Comparison of ENCODE assay signal across 10 cellular contexts in the genomic region with DNA sequence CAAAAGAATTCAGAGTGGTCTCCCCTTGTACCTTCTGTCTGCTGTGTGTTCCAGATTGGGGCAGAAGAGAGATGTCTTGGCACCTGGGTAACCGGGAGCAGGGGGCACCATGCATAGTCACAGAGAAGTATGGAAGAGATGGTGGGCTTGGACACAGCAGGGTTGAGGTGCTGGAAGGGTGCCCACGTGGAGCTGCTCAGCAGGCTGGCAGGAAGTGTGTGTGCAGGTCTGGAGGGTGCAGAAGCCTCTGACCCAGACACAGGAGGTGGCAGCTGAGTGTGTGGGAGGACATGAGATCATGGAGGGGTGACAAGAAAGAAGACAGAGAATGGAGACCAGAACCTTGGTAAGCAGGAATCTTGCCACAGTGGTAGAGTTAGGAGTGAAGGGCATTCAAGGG. TPM values are rescaled to one million over a fixed set of nuclear protein-coding genes. Genes with fewer than 3 reads are reported as not detected.
A peak's percentile ranks its signal among the peaks of the same experiment; 100 is the strongest.
DNase-seq lines count a peak whose midpoint lies in the region; ATAC-seq, FAIRE-seq and TF ChIP-seq lines count a peak whose summit lies in the region.
"Had no signal": no experiment of that assay in that cellular context is flagged by ENCODE, and none has a peak within 500 bp of the region (broad histone marks: within the 10 kb centered on the region; RNA-seq: fewer than 3 reads in every experiment).

No MANE protein-coding gene starts in this region.

- peaks cover 3% of the 10 kb centered on the region for H3K27me3 Mint-ChIP-seq in HFFc6 (ENCODE audit: insufficient read depth)

- 23% methylated on average over 2 of the region's 2 CpGs for WGBS in mesenchymal stem cell

- H3K36me3 ChIP-seq in mesenchymal stem cell (ENCODE audit: control insufficient read depth in 1 of 2, insufficient read depth in 2 of 2, low read depth in 1 of 2, low read length in 2 of 2), result no peaks in the 10 kb centered on the region

- peaks cover 29% of the 10 kb centered on the region for H3K4me1 ChIP-seq in mesenchymal stem cell (ENCODE audit: control insufficient read depth, insufficient read depth, low read depth, low read length)

- H2AK5ac ChIP-seq in mesenchymal stem cell (ENCODE audit: low read length, severe bottlenecking), result peak overlapping the region; percentile 24

- H3K27ac ChIP-seq in mesenchymal stem cell (ENCODE audit: low read length, poor library complexity, severe bottlenecking), result no peak overlapping the region

- no peak overlapping the region for H3K4me3 ChIP-seq in mesenchymal stem cell (ENCODE audit: insufficient read depth in 1 of 2, low read depth in 1 of 2, low read length in 2 of 2)
- H3K4me3 ChIP-seq: lung had no signal

- ATAC-seq in HG02870 (IDR thresholded peaks at IDR 0.05; ENCODE audit: unreplicated experiment), result no peak

- TF ChIP-seq CTCF in HFFc6 (IDR thresholded peaks at IDR 0.05), result no peak

- no peaks in the 10 kb centered on the region for H3K36me3 Mint-ChIP-seq in HFFc6 (ENCODE audit: low read depth)

- H2BK5ac ChIP-seq in mesenchymal stem cell (ENCODE audit: low read depth, low read length, poor library complexity, severe bottlenecking), result no peak overlapping the region

- no peak for FAIRE-seq in HTR-8/SVneo (lab: Jason Lieb, UNC)

- no peak overlapping the region for H3K23ac ChIP-seq in mesenchymal stem cell (ENCODE audit: low read length in 2 of 2)

- H2BK120ac ChIP-seq in mesenchymal stem cell (ENCODE audit: low read depth, low read length), result no peak overlapping the region

- no peak overlapping the region for H3K4me2 ChIP-seq in mesenchymal stem cell (ENCODE audit: low read length, poor library complexity, severe bottlenecking)
- H3K4me2 ChIP-seq: SK-N-SH had no signal

- no peak overlapping the region for H2BK15ac ChIP-seq in mesenchymal stem cell (ENCODE audit: low read depth, poor library complexity, severe bottlenecking)

- peak overlapping the region in 1 of 2 experiments; percentile 2 for H3K14ac ChIP-seq in mesenchymal stem cell (ENCODE audit: low read length in 2 of 2)

- no peak overlapping the region for H3K4ac ChIP-seq in mesenchymal stem cell (ENCODE audit: low read depth in 1 of 2, low read length in 2 of 2)

- H2AFZ ChIP-seq in mesenchymal stem cell (ENCODE audit: low read depth, low read length), result no peak overlapping the region

- H4K8ac ChIP-seq in mesenchymal stem cell (ENCODE audit: low read length), result no peak overlapping the region

- H3K9me3 ChIP-seq in mesenchymal stem cell (ENCODE audit: control insufficient read depth, low read length), result no peaks in the 10 kb centered on the region
- H3K9me3 ChIP-seq: SK-N-SH had no signal

- H3K18ac ChIP-seq in mesenchymal stem cell (ENCODE audit: low read depth in 1 of 2, low read length in 2 of 2), result no peak overlapping the region

- no peak overlapping the region for H3K9ac ChIP-seq in mesenchymal stem cell (ENCODE audit: low read length)
- H3K9ac ChIP-seq: SK-N-SH had no signal

- DNase-seq in stimulated activated CD4-positive, alpha-beta T cell treated with anti-CD3 and anti-CD28 coated beads, Interleukin-15, amount 100 ng/mL, for 24 hours, result peak; percentile 57
- DNase-seq in stimulated activated CD4-positive, alpha-beta T cell treated with anti-CD3 and anti-CD28 coated beads, Interleukin-12 subunit alpha, Interleukin-12 subunit beta, amount 100 ng/mL, for 4 hours, result no peak
- DNase-seq in activated CD4-positive, alpha-beta T cell treated with anti-CD3 and anti-CD28 coated beads, Interleukin-2, amount 50 U/mL, for 48 hours, result peak; percentile 34 to 50
- DNase-seq in mesenchymal stem cell (no peak), HFFc6 (no peak), AML-193 (lab: John Stamatoyannopoulos, UW) (no peak), HTR-8/SVneo (ENCODE audit: insufficient read length, low spot score) (no peak)
- DNase-seq: SK-N-SH had no signal

- no peak overlapping the region for H4K91ac ChIP-seq in mesenchymal stem cell (ENCODE audit: low read length)

- H3K4me3 Mint-ChIP-seq in HFFc6, result no peak overlapping the region

- no peak overlapping the region for H2BK12ac ChIP-seq in mesenchymal stem cell (ENCODE audit: low read length in 2 of 2)

- H3K27ac Mint-ChIP-seq in HFFc6, result no peak overlapping the region

- H3K27me3 ChIP-seq in mesenchymal stem cell (ENCODE audit: control insufficient read depth in 1 of 2, insufficient read depth in 1 of 2, low read length in 2 of 2), result no peaks in the 10 kb centered on the region

- H3K4me1 Mint-ChIP-seq in HFFc6 (ENCODE audit: low read depth), result peaks cover 35% of the 10 kb centered on the region

- no peaks in the 10 kb centered on the region for H3K9me3 Mint-ChIP-seq in HFFc6

- H3K79me1 ChIP-seq in mesenchymal stem cell (replicated peaks; ENCODE audit: low read length, poor library complexity, severe bottlenecking), result no peaks in the 10 kb centered on the region

RNA-seq across cellular contexts. Expression of a gene that starts 42.3 kb away (rescaled TPM):
- 4.4 TPM for polyA plus RNA-seq in mesenchymal stem cell (2013, experiment 1 of 2)
- 4.4 TPM for polyA plus RNA-seq in mesenchymal stem cell (2013, experiment 2 of 2)
- total RNA-seq in HFFc6 (2021; fragmentation: NEBNext Ultra II Directional; extraction: Animal tissue kit (Norgen Biotek cat#: 25700)), result 10 to 100 TPM; 31.9 to 58.2 (median 35.0) TPM

Comparison
In these comparisons a context has a peak if more than half of its experiments do, and no peak if none do; other contexts are left out.
1. DNase-seq: peak in stimulated activated CD4-positive, alpha-beta T cell treated with anti-CD3 and anti-CD28 coated beads, Interleukin-15, amount 100 ng/mL, for 24 hours (single experiment) and activated CD4-positive, alpha-beta T cell treated with anti-CD3 and anti-CD28 coated beads, Interleukin-2, amount 50 U/mL, for 48 hours (2 of 2); none in stimulated activated CD4-positive, alpha-beta T cell treated with anti-CD3 and anti-CD28 coated beads, Interleukin-12 subunit alpha, Interleukin-12 subunit beta, amount 100 ng/mL, for 4 hours (single experiment), mesenchymal stem cell (single experiment), HFFc6 (single experiment), AML-193 (0 of 2) and HTR-8/SVneo (single experiment).